ENCODE assay signal across 7 cellular contexts in the genomic region with DNA sequence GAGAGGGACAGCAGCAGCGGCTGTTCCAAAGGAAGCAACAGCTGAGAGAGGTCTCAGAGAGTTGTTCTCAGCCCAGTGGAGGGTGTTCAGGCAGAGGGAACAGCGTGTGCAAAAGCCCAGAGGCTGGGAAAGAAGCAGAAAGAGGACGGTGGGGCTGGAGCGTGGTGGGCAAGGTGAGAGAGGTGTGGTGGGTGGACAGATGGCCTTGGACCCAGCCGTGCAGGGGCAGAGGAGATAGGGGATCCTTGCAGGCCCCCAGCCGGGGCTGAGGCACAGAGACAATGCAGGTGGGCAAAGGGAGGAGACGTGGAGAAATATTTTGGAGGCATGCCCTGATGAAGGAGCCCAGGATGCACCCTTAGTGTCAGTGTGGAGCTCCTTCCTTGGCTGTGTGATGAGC. TPM values are rescaled to one million over a fixed set of nuclear protein-coding genes. Genes with fewer than 3 reads are reported as not detected.
"Had no signal": no experiment of that assay in that cellular context is flagged by ENCODE, and none has a peak within 500 bp of the region (broad histone marks: within the 10 kb centered on the region; RNA-seq: fewer than 3 reads in every experiment).

No MANE protein-coding gene starts in this region.

RNA-seq across cellular contexts. Expression of a gene that starts 58.4 kb away (rescaled TPM):
- total RNA-seq: K562, M059J, PC-3, Peyer's patch, Right ventricle myocardium superior, SJSA1 had no signal
- polyA plus RNA-seq: K562, SK-N-SH had no signal
